Comparison of ENCODE assay signal across 19 cellular contexts in the genomic region with DNA sequence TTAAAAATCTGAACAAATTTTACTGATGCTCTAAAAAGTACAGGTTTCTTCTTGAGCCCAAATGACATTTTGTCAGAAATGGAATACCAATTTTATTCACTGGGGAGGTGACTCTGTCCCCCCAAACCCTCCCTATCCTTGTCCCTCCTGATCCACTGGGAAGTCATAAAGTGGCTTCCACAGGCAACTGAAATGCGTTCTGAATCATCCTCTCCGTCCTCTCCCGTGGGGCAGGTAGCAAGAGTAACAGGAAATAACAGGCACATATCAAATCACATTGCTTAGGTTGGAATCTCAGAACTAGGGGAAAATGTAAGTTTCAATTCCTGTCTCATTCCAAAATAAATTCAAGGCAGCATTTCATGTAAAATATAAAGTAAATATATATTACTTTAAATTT. TPM values are rescaled to one million over a fixed set of nuclear protein-coding genes. Genes with fewer than 3 reads are reported as not detected.
DNase-seq lines count a peak whose midpoint lies in the region; ATAC-seq and TF ChIP-seq lines count a peak whose summit lies in the region.
"Had no signal": no experiment of that assay in that cellular context is flagged by ENCODE, and none has a peak within 500 bp of the region (broad histone marks: within the 10 kb centered on the region; RNA-seq: fewer than 3 reads in every experiment).

No MANE protein-coding gene starts in this region.

- H3K27me3 ChIP-seq in ACC112 (ENCODE audit: insufficient read depth, low read length) (no peaks in the 10 kb centered on the region), H9 (ENCODE audit: insufficient read depth, low read length) (no peaks in the 10 kb centered on the region), esophagus squamous epithelium (peaks cover 0 to 3% (median 0%) of the 10 kb centered on the region in 4 donors), heart left ventricle (no peaks in the 10 kb centered on the region)
- H3K27me3 ChIP-seq: thyroid gland had no signal

- H3K4me1 ChIP-seq in ACC112 (ENCODE audit: control insufficient read depth, insufficient read depth, low read length, unreplicated experiment), result peaks cover 22% of the 10 kb centered on the region
- H3K4me1 ChIP-seq in H9 (ENCODE audit: insufficient read depth, low read length), result peaks cover 6% of the 10 kb centered on the region; the same call in 1 of the 2 replicates
- peaks cover 0 to 22% (median 13%) of the 10 kb centered on the region in 3 donors for H3K4me1 ChIP-seq in esophagus squamous epithelium
- H3K4me1 ChIP-seq in heart left ventricle, result no peaks in the 10 kb centered on the region
- H3K4me1 ChIP-seq: HAP-1, left ventricle myocardium inferior, thyroid gland had no signal

- in situ Hi-C loops in GM13977 (cut with MboI; ENCODE audit: low pct_unique_long_range_greater_than_20kb, low sequenced_read_pairs, unreplicated experiment), result no loop called here

- intact Hi-C loops in esophagus squamous epithelium (cut with DNase I) (no loop called here), heart left ventricle (cut with DNase I) (no loop called here)

- no peak overlapping the region for H3K18ac ChIP-seq in H9 (ENCODE audit: insufficient read length, low read depth, low read length)

- no peaks in the 10 kb centered on the region for H3K23me2 ChIP-seq in H9 (ENCODE audit: insufficient read length, low read depth, low read length, poor library complexity, severe bottlenecking)

- H2AK5ac ChIP-seq in H9 (ENCODE audit: insufficient read length, low read length), result no peak overlapping the region

- peak overlapping the region in 2 of 3 experiments; percentile 11 to 22; a peak in 1 of 7 replicates for H3K27ac Mint-ChIP-seq in H9
- peak overlapping the region; percentile 89 for H3K27ac Mint-ChIP-seq in activated naive CD8-positive, alpha-beta T cell treated with anti-CD3 and anti-CD28 coated beads, Interleukin-2, amount 50 U/mL, for 24 hours
- H3K27ac Mint-ChIP-seq: activated naive CD8-positive, alpha-beta T cell treated with anti-CD3 and anti-CD28 coated beads, Interleukin-2, amount 10 ng/mL, durations not matched to agents 7 days and 5 days; CD4-positive, CD25-positive, alpha-beta regulatory T cell had no signal

- H3K27ac ChIP-seq in ACC112 (ENCODE audit: low read depth, low read length), result peak overlapping the region; percentile 96
- H3K27ac ChIP-seq in H9 (ENCODE audit: insufficient read length, low read depth, low read length), result no peak overlapping the region
- peak overlapping the region; percentile 37 to 79 (median 72) for H3K27ac ChIP-seq in esophagus squamous epithelium
- H3K27ac ChIP-seq in heart left ventricle, result no peak overlapping the region
- H3K27ac ChIP-seq: left ventricle myocardium inferior, thyroid gland had no signal

- no peak overlapping the region for H3K4ac ChIP-seq in H9 (ENCODE audit: low read depth, low read length)

- no peak for TF ChIP-seq POLR2A in esophagus squamous epithelium (IDR thresholded peaks at IDR 0.05)
- TF ChIP-seq POLR2A in heart left ventricle (IDR thresholded peaks at IDR 0.05), result no peak

- H4K20me1 ChIP-seq in H9 (ENCODE audit: control insufficient read depth, insufficient read depth, insufficient read length), result no peaks in the 10 kb centered on the region

- no peaks in the 10 kb centered on the region for H3K79me1 ChIP-seq in H9 (ENCODE audit: insufficient read depth, low read depth, low read length, poor library complexity, severe bottlenecking)

- no peak overlapping the region for H2BK20ac ChIP-seq in H9 (ENCODE audit: low read depth, low read length, poor library complexity, severe bottlenecking)

- H3K4me1 Mint-ChIP-seq in H9, result peaks cover 13 to 15% of the 10 kb centered on the region in 2 experiments
- H3K4me1 Mint-ChIP-seq in activated naive CD8-positive, alpha-beta T cell treated with anti-CD3 and anti-CD28 coated beads, Interleukin-2, amount 50 U/mL, for 24 hours, result peaks cover 18% of the 10 kb centered on the region

- H3K79me2 ChIP-seq in ACC112 (ENCODE audit: control insufficient read depth, insufficient read depth, low read length, unreplicated experiment) (no peaks in the 10 kb centered on the region), H9 (ENCODE audit: insufficient read depth, low read length) (no peaks in the 10 kb centered on the region)

- H3K14ac ChIP-seq in H9 (ENCODE audit: insufficient read depth, low read length), result no peak overlapping the region

- H3K4me3 Mint-ChIP-seq in H9, result no peak overlapping the region
- no peak overlapping the region for H3K4me3 Mint-ChIP-seq in activated naive CD8-positive, alpha-beta T cell treated with anti-CD3 and anti-CD28 coated beads, Interleukin-2, amount 50 U/mL, for 24 hours
- H3K4me3 Mint-ChIP-seq: activated CD4-positive, alpha-beta T cell treated with anti-CD3 and anti-CD28 coated beads, Interleukin-2, amount 10 ng/mL, durations not matched to agents 7 days and 5 days; activated naive CD8-positive, alpha-beta T cell treated with anti-CD3 and anti-CD28 coated beads, Interleukin-2, amount 10 ng/mL, durations not matched to agents 7 days and 5 days had no signal

- peaks cover 0 to 2% of the 10 kb centered on the region in 2 experiments; a peak in 1 of 5 replicates for H3K9me3 Mint-ChIP-seq in H9
- no peaks in the 10 kb centered on the region for H3K9me3 Mint-ChIP-seq in activated naive CD8-positive, alpha-beta T cell treated with anti-CD3 and anti-CD28 coated beads, Interleukin-2, amount 50 U/mL, for 24 hours
- H3K9me3 Mint-ChIP-seq: activated CD4-positive, alpha-beta T cell treated with anti-CD3 and anti-CD28 coated beads, Interleukin-2, amount 10 ng/mL, durations not matched to agents 7 days and 5 days; activated naive CD8-positive, alpha-beta T cell treated with anti-CD3 and anti-CD28 coated beads, Interleukin-2, amount 10 ng/mL, durations not matched to agents 7 days and 5 days had no signal

- H3K36me3 Mint-ChIP-seq in H9 (ENCODE audit: insufficient read depth in 1 of 3, low read depth in 3 of 3), result peaks cover 0 to 7% (median 0%) of the 10 kb centered on the region in 3 experiments; a peak in 2 of 7 replicates
- no peaks in the 10 kb centered on the region for H3K36me3 Mint-ChIP-seq in activated naive CD8-positive, alpha-beta T cell treated with anti-CD3 and anti-CD28 coated beads, Interleukin-2, amount 50 U/mL, for 24 hours (ENCODE audit: low read depth)
- H3K36me3 Mint-ChIP-seq: activated naive CD8-positive, alpha-beta T cell treated with anti-CD3 and anti-CD28 coated beads, Interleukin-2, amount 10 ng/mL, durations not matched to agents 7 days and 5 days; CD4-positive, CD25-positive, alpha-beta regulatory T cell had no signal

- WGBS in H9 (ENCODE audit: extremely low coverage, insufficient read length, low lambda C conversion rate), result no CpG with 5 or more reads among the region's 3 CpGs
- WGBS in esophagus squamous epithelium, 2 donors, result 14 to 62% methylated on average over 3 of the region's 3 CpGs
- 37 to 67% (median 59%) methylated on average over 3 of the region's 3 CpGs for WGBS in heart left ventricle, 4 donors

- no peak overlapping the region for H4K5ac ChIP-seq in H9 (ENCODE audit: insufficient read length, low read depth, low read length)

- no peak for DNase-seq in H9
- DNase-seq in activated naive CD8-positive, alpha-beta T cell treated with anti-CD3 and anti-CD28 coated beads, Interleukin-2, amount 50 U/mL, for 24 hours, result no peak
- DNase-seq in esophagus squamous epithelium (lab: John Stamatoyannopoulos, UW), result no peak
- no peak for DNase-seq in heart left ventricle
- no peak for DNase-seq in amygdala (lab: John Stamatoyannopoulos, UW)
- no peak for DNase-seq in midbrain (lab: John Stamatoyannopoulos, UW)
- DNase-seq in GM13977 (ENCODE audit: low spot score), result no peak
- DNase-seq: activated naive CD8-positive, alpha-beta T cell treated with anti-CD3 and anti-CD28 coated beads, Interleukin-2, amount 10 ng/mL, durations not matched to agents 7 days and 5 days; CD4-positive, CD25-positive, alpha-beta regulatory T cell; glutamatergic neuron; left ventricle myocardium inferior; NCI-H1694; occipital lobe; retina; thyroid gland had no signal

- no peak for TF ChIP-seq CTCF in H9 (conservative IDR thresholded peaks at IDR 0.05)
- TF ChIP-seq CTCF in esophagus squamous epithelium (IDR thresholded peaks at IDR 0.05), result no peak
- no peak for TF ChIP-seq CTCF in heart left ventricle (IDR thresholded peaks at IDR 0.05)
- TF ChIP-seq CTCF in GM13977 (IDR thresholded peaks at IDR 0.05; ENCODE audit: extremely low read depth, insufficient read depth, missing control alignments), result no peak

- no peak overlapping the region for H4K8ac ChIP-seq in H9 (replicated peaks; ENCODE audit: insufficient read length, low read depth, low read length)

- no peak overlapping the region for H3K4me2 ChIP-seq in H9 (ENCODE audit: insufficient read depth, insufficient read length, low read length)

- H3K36me3 ChIP-seq in ACC112 (ENCODE audit: insufficient read depth, low read length) (no peaks in the 10 kb centered on the region), esophagus squamous epithelium (no peaks in the 10 kb centered on the region), heart left ventricle (no peaks in the 10 kb centered on the region)
- H3K36me3 ChIP-seq: HAP-1, left ventricle myocardium inferior, thyroid gland had no signal

- no peak overlapping the region for H3K23ac ChIP-seq in H9 (ENCODE audit: insufficient read length, low read depth, low read length)

- no peak overlapping the region for H4K91ac ChIP-seq in H9 (ENCODE audit: insufficient read length, low read depth, low read length)

- H2BK5ac ChIP-seq in H9 (ENCODE audit: insufficient read length, low read length), result no peak overlapping the region

- no peaks in the 10 kb centered on the region for H3K27me3 Mint-ChIP-seq in H9 (ENCODE audit: low read depth)
- H3K27me3 Mint-ChIP-seq in activated naive CD8-positive, alpha-beta T cell treated with anti-CD3 and anti-CD28 coated beads, Interleukin-2, amount 50 U/mL, for 24 hours, result peaks cover 19% of the 10 kb centered on the region

- H3K9me3 ChIP-seq in H9 (ENCODE audit: control insufficient read depth, low read depth, low read length), result no peaks in the 10 kb centered on the region
- no peaks in the 10 kb centered on the region for H3K9me3 ChIP-seq in esophagus squamous epithelium
- H3K9me3 ChIP-seq in heart left ventricle, result no peaks in the 10 kb centered on the region
- H3K9me3 ChIP-seq: HAP-1, left ventricle myocardium inferior, thyroid gland had no signal

- no peak overlapping the region for H2BK12ac ChIP-seq in H9 (ENCODE audit: insufficient read length, low read depth, low read length)

- H3K56ac ChIP-seq in H9 (ENCODE audit: insufficient read length, low read depth, low read length), result no peak overlapping the region

- no peak overlapping the region for H2BK15ac ChIP-seq in H9 (ENCODE audit: low read depth, low read length)

- no peak overlapping the region for H2AFZ ChIP-seq in ACC112 (ENCODE audit: low read length, unreplicated experiment)
- no peak overlapping the region for H2AFZ ChIP-seq in H9 (ENCODE audit: low read length)

- H3K9ac ChIP-seq in H9 (ENCODE audit: extremely low read depth, insufficient read length, low read length), result no peak overlapping the region

- no peak overlapping the region for H2BK120ac ChIP-seq in H9 (ENCODE audit: low read depth, low read length, poor library complexity, severe bottlenecking)

- no peak for ATAC-seq in activated naive CD8-positive, alpha-beta T cell treated with anti-CD3 and anti-CD28 coated beads, Interleukin-2, amount 50 U/mL, for 24 hours
- ATAC-seq in heart left ventricle, result no peak
- ATAC-seq: HepG2 had no signal

- H3K4me3 ChIP-seq in ACC112 (ENCODE audit: low read depth, low read length) (peak overlapping the region; percentile 13; the same call in 1 of the 2 replicates), esophagus squamous epithelium (no peak overlapping the region), heart left ventricle (no peak overlapping the region)
- H3K4me3 ChIP-seq: HAP-1, left ventricle myocardium inferior, thyroid gland had no signal

- H3T11ph ChIP-seq in H9 (ENCODE audit: low read length), result no peak overlapping the region

RNA-seq across cellular contexts. Expression of a gene that starts 44.5 kb away (rescaled TPM):
- total RNA-seq in H9 (2021), result 166 and 180 TPM in 2 replicates
- total RNA-seq in esophagus squamous epithelium, result 100 to 1,000 TPM; 362 to 430 (median 386) TPM
- 100 to 1,000 TPM; 185 to 292 (median 210) TPM for total RNA-seq in heart left ventricle
- polyA plus RNA-seq in heart left ventricle, result 100 to 1,000 TPM; 317 to 462 TPM

RNA-seq across cellular contexts. Expression of a gene that starts 58.8 kb away (rescaled TPM):
- total RNA-seq in H9 (2021), result 279 and 284 TPM in 2 replicates
- 100 to 1,000 TPM; 281 to 361 (median 317) TPM for total RNA-seq in esophagus squamous epithelium
- 1,000 to 10,000 TPM; 1,642 to 7,537 (median 4,549) TPM for total RNA-seq in heart left ventricle
- polyA plus RNA-seq in heart left ventricle, result 1,000 to 10,000 TPM; 2,104 to 2,994 TPM

Comparison
In these comparisons a context has a peak if more than half of its experiments do, and no peak if none do; other contexts are left out.
1. H3K27ac ChIP-seq: peak in ACC112 (single experiment) and esophagus squamous epithelium (4 of 4); none in H9 (single experiment) and heart left ventricle (0 of 12).